Comparison of ENCODE assay signal across 16 cellular contexts in genomic region chr10:28564905-28565304, GRCh38. TPM values are rescaled to one million over a fixed set of nuclear protein-coding genes. Genes with fewer than 3 reads are reported as not detected.
DNase-seq lines count a peak whose midpoint lies in the region; ATAC-seq and TF ChIP-seq lines count a peak whose summit lies in the region.
"Had no signal": no experiment of that assay in that cellular context is flagged by ENCODE, and none has a peak within 500 bp of the region (broad histone marks: within the 10 kb centered on the region; RNA-seq: fewer than 3 reads in every experiment).

No MANE protein-coding gene starts in this region.

- no peaks in the 10 kb centered on the region for H3K27me3 Mint-ChIP-seq in stimulated activated naive B cell treated with anti-CD40 and anti-IgM and Interleukin-4, amounts not matched to agents 10 μg/mL and 1 μg/mL and 100 μg/mL, for 72 hours
- H3K27me3 Mint-ChIP-seq: activated naive CD8-positive, alpha-beta T cell treated with anti-CD3 and anti-CD28 coated beads, Interleukin-2, amount 10 ng/mL, durations not matched to agents 7 days and 5 days had no signal

- H3K9me3 Mint-ChIP-seq in stimulated activated naive B cell treated with anti-CD40 and anti-IgM and Interleukin-4, amounts not matched to agents 10 μg/mL and 1 μg/mL and 100 μg/mL, for 72 hours = no peaks in the 10 kb centered on the region
- H3K9me3 Mint-ChIP-seq: activated naive CD8-positive, alpha-beta T cell treated with anti-CD3 and anti-CD28 coated beads, Interleukin-2, amount 10 ng/mL, durations not matched to agents 7 days and 5 days had no signal

- H3K4me1 ChIP-seq in left ventricle myocardium inferior (peaks cover 72% of the 10 kb centered on the region), MM.1S (ENCODE audit: low read length) (no peaks in the 10 kb centered on the region)

- peaks cover 11% of the 10 kb centered on the region for H3K36me3 ChIP-seq in left ventricle myocardium inferior
- peaks cover 6% of the 10 kb centered on the region; the same call in 1 of the 2 replicates for H3K36me3 ChIP-seq in MM.1S (replicated peaks; ENCODE audit: insufficient read depth, low read length)

- no peak overlapping the region for H3K9ac ChIP-seq in MM.1S (ENCODE audit: low read length)

- H3K4me3 ChIP-seq in left ventricle myocardium inferior = peak overlapping the region; percentile 5
- no peak overlapping the region for H3K4me3 ChIP-seq in astrocyte of the spinal cord (ENCODE audit: low read depth, low read length)
- H3K4me3 ChIP-seq in MM.1S (ENCODE audit: low read length) = no peak overlapping the region
- H3K4me3 ChIP-seq: MG63, PC-9 had no signal

- H4K20me1 ChIP-seq in MM.1S (ENCODE audit: insufficient read depth, low read length) = peaks cover 73% of the 10 kb centered on the region

- no peak overlapping the region for H3K4me3 Mint-ChIP-seq in stimulated activated naive B cell treated with anti-CD40 and anti-IgM and Interleukin-4, amounts not matched to agents 10 μg/mL and 1 μg/mL and 100 μg/mL, for 72 hours
- H3K4me3 Mint-ChIP-seq: activated naive CD8-positive, alpha-beta T cell treated with anti-CD3 and anti-CD28 coated beads, Interleukin-2, amount 10 ng/mL, durations not matched to agents 7 days and 5 days had no signal

- in situ Hi-C loops in astrocyte of the spinal cord (cut with HindIII; ENCODE audit: low sequenced_read_pairs) = no loop called here

- peak overlapping the region; percentile 20 for H3K27ac Mint-ChIP-seq in stimulated activated naive B cell treated with anti-CD40 and anti-IgM and Interleukin-4, amounts not matched to agents 10 μg/mL and 1 μg/mL and 100 μg/mL, for 72 hours

- TF ChIP-seq CTCF in left ventricle myocardium inferior (IDR thresholded peaks at IDR 0.05; ENCODE audit: borderline replicate concordance) (no peak), astrocyte of the spinal cord (IDR thresholded peaks at IDR 0.05; ENCODE audit: low read depth, low read length) (no peak), MM.1S (IDR thresholded peaks at IDR 0.05; ENCODE audit: low read length) (no peak)

- intact Hi-C loops in left ventricle myocardium inferior (cut with micrococcal nuclease) (no loop called here), Right ventricle myocardium inferior (cut with DNase I) (no loop called here)

- H3K79me2 ChIP-seq in MM.1S (ENCODE audit: low read length) = peaks cover 100% of the 10 kb centered on the region

- H2AFZ ChIP-seq in MM.1S (ENCODE audit: low read length) = no peak overlapping the region
- H2AFZ ChIP-seq: PC-9 had no signal

- peaks cover 34 to 64% of the 10 kb centered on the region in 2 donors for H3K4me1 Mint-ChIP-seq in stimulated activated naive B cell treated with anti-CD40 and anti-IgM and Interleukin-4, amounts not matched to agents 10 μg/mL and 1 μg/mL and 100 μg/mL, for 72 hours

- no peaks in the 10 kb centered on the region for H3K9me3 ChIP-seq in left ventricle myocardium inferior (replicated peaks)
- no peaks in the 10 kb centered on the region for H3K9me3 ChIP-seq in MM.1S (replicated peaks; ENCODE audit: insufficient read depth, low read length)
- H3K9me3 ChIP-seq: MG63 had no signal

- no peak for ATAC-seq in Right ventricle myocardium inferior
- ATAC-seq in HG02884 (IDR thresholded peaks at IDR 0.05; ENCODE audit: unreplicated experiment) = peak; percentile 54
- peak; percentile 70 to 71 for ATAC-seq in stimulated activated naive B cell treated with anti-CD40 and anti-IgM and Interleukin-4, amounts not matched to agents 10 μg/mL and 1 μg/mL and 100 μg/mL, for 72 hours (replicated peaks)
- ATAC-seq: foreskin keratinocyte had no signal

- no peaks in the 10 kb centered on the region for H3F3A ChIP-seq in MM.1S (ENCODE audit: insufficient read depth, low read length)

- DNase-seq in left ventricle myocardium inferior (no peak), Right ventricle myocardium inferior (ENCODE audit: missing footprints) (no peak), astrocyte of the spinal cord (ENCODE audit: low read depth, low spot score) (peak; percentile 56), NCI-H1436 treated with DMSO at 0.1 percent for 48 hours (lab: John Stamatoyannopoulos, UW) (no peak), MM.1S (no peak), NCI-H524 treated with DMSO at 0.1 percent for 48 hours (lab: John Stamatoyannopoulos, UW) (no peak)
- DNase-seq in stimulated activated naive B cell treated with anti-CD40 and anti-IgM and Interleukin-4, amounts not matched to agents 10 μg/mL and 1 μg/mL and 100 μg/mL, for 72 hours = no peak
- DNase-seq: activated CD4-positive, alpha-beta T cell treated with anti-CD3 and anti-CD28 coated beads, Interleukin-2, amount 50 U/mL, for 48 hours; activated naive CD8-positive, alpha-beta T cell treated with anti-CD3 and anti-CD28 coated beads, Interleukin-2, amount 10 ng/mL, durations not matched to agents 7 days and 5 days; foreskin keratinocyte; MG63; PC-9; stimulated activated CD4-positive, alpha-beta T cell treated with anti-CD3 and anti-CD28 coated beads, Interleukin-2, amount 100 ng/mL, for 48 hours; stimulated activated naive CD4-positive, alpha-beta T cell treated with Interleukin-2 at 50 U/mL for 16 hours had no signal

- H3K27ac ChIP-seq in left ventricle myocardium inferior (replicated peaks) = peak overlapping the region; percentile 16
- H3K27ac ChIP-seq in MM.1S (ENCODE audit: low read length) = no peak overlapping the region
- H3K27ac ChIP-seq: foreskin keratinocyte, HL-60, PC-9 had no signal

- no peaks in the 10 kb centered on the region for H3K27me3 ChIP-seq in left ventricle myocardium inferior (ENCODE audit: low read depth)
- H3K27me3 ChIP-seq in MM.1S (replicated peaks; ENCODE audit: insufficient read depth, low read length) = no peaks in the 10 kb centered on the region
- H3K27me3 ChIP-seq: foreskin keratinocyte, MG63 had no signal

- peaks cover 30 to 50% of the 10 kb centered on the region in 2 donors for H3K36me3 Mint-ChIP-seq in stimulated activated naive B cell treated with anti-CD40 and anti-IgM and Interleukin-4, amounts not matched to agents 10 μg/mL and 1 μg/mL and 100 μg/mL, for 72 hours

- H3K9me2 ChIP-seq in MM.1S (replicated peaks; ENCODE audit: insufficient read depth, low read length) = no peaks in the 10 kb centered on the region

- H3K4me2 ChIP-seq in MM.1S (ENCODE audit: low read depth, low read length) = no peak overlapping the region
- H3K4me2 ChIP-seq: PC-9 had no signal

RNA-seq across cellular contexts. Expression of gene WAC, which starts 32.0 kb away (rescaled TPM):
- total RNA-seq in left ventricle myocardium inferior (103 TPM), Right ventricle myocardium inferior (100 TPM)
